ENCODE assay signal across 13 cellular contexts in the genomic region with DNA sequence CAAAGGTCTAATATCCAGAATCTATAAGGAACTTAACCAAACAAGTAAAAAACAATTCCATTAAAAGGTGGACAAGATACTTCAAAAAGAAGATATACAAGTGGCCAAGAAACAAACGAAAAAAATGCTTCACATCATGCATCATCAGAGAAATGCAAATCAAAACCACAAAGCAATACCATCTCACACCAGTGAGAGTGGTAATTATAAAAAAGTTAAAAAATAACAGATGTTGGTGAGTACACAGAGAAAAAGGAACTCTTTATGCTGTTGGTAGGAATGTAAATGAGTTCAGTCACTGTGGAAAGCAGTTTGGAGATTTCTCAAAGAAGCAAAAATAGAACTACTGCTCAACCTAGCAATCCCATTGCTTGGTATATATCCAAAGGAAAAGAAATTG.
DNase-seq lines count a peak whose midpoint lies in the region; ATAC-seq and TF ChIP-seq lines count a peak whose summit lies in the region.
"Had no signal": no experiment of that assay in that cellular context is flagged by ENCODE, and none has a peak within 500 bp of the region (broad histone marks: within the 10 kb centered on the region; RNA-seq: fewer than 3 reads in every experiment).

No MANE protein-coding gene starts in this region.

- H3K4me1 ChIP-seq in ovary (ENCODE audit: insufficient read depth): no peaks in the 10 kb centered on the region
- H3K4me1 ChIP-seq: stomach had no signal

- no peaks in the 10 kb centered on the region for H3K36me3 ChIP-seq in ovary
- no peaks in the 10 kb centered on the region for H3K36me3 ChIP-seq in brain microvascular endothelial cell (replicated peaks)
- H3K36me3 ChIP-seq: stomach had no signal

- no peak overlapping the region for H3K4me3 ChIP-seq in ovary
- H3K4me3 ChIP-seq in brain microvascular endothelial cell (ENCODE audit: low read depth, low read length): no peak overlapping the region
- H3K4me3 ChIP-seq: stomach had no signal

- WGBS in ovary, 3 donors: 45 to 50% (median 49%) methylated on average over 1 of the region's 1 CpG

- peak; percentile 86 for ATAC-seq in GM18909 (IDR thresholded peaks at IDR 0.05; ENCODE audit: poor library complexity, unreplicated experiment)
- peak; percentile 83 for ATAC-seq in GM21717 (IDR thresholded peaks at IDR 0.05; ENCODE audit: unreplicated experiment)
- ATAC-seq in HG03066 (IDR thresholded peaks at IDR 0.05; ENCODE audit: low read depth, unreplicated experiment): peak; percentile 88

- DNase-seq in astrocyte of the hippocampus (ENCODE audit: low read depth, low spot score) (peak; percentile 33), ovary (no peak), NCI-H1417 (lab: John Stamatoyannopoulos, UW) (no peak), Ammon's horn (ENCODE audit: low spot score) (no peak), brain microvascular endothelial cell (no peak)
- DNase-seq: activated naive CD4-positive, alpha-beta T cell treated with Interleukin-2 at 50 U/mL for 16 hours; CD8-positive, alpha-beta memory T cell; NCI-H2107; stimulated activated CD4-positive, alpha-beta T cell treated with anti-CD3 and anti-CD28 coated beads, Interleukin-4, amount 100 ng/mL, for 4 hours; stomach had no signal

- H3K9me3 ChIP-seq in ovary: no peaks in the 10 kb centered on the region

- H3K27me3 ChIP-seq in ovary (no peaks in the 10 kb centered on the region), brain microvascular endothelial cell (replicated peaks) (no peaks in the 10 kb centered on the region)
- H3K27me3 ChIP-seq: stomach had no signal

- in situ Hi-C loops in brain microvascular endothelial cell (cut with HindIII; ENCODE audit: low pct_ligation_motif_present, low sequenced_read_pairs): no loop called here

- TF ChIP-seq EP300 in ovary (IDR thresholded peaks at IDR 0.05): no peak

- no peak for TF ChIP-seq POLR2A in ovary (IDR thresholded peaks at IDR 0.05)

- H3K27ac ChIP-seq in ovary (no peak overlapping the region), brain microvascular endothelial cell (no peak overlapping the region)
- H3K27ac ChIP-seq: stomach had no signal

- intact Hi-C loops in ovary (cut with DNase I): no loop called here

- TF ChIP-seq CTCF in ovary (IDR thresholded peaks at IDR 0.05) (no peak), brain microvascular endothelial cell (IDR thresholded peaks at IDR 0.05; ENCODE audit: low read depth, low read length, missing control alignments) (no peak)
